25 cellular contexts compared by ENCODE assay signal in the genomic region with DNA sequence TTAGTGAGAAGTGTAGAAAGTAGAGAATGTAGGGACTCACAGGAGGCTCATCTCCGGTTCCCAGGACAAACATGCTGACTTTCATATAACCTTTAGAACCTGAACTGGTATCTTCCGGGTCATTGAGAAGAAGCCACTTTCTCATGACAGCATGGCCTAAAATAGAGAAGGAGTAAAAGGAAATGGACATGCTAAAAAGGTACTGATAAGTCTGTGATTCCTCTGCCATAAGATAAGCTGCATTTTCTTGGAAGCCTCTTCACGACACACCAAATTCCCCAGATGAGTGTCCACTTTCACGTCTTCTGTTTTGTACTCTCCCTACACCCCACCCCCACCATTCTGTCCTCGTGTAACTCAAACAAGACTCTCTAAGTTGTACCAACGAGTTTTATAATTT.
DNase-seq lines count a peak whose midpoint lies in the region; ATAC-seq and TF ChIP-seq lines count a peak whose summit lies in the region.
"Had no signal": no experiment of that assay in that cellular context is flagged by ENCODE, and none has a peak within 500 bp of the region (broad histone marks: within the 10 kb centered on the region; RNA-seq: fewer than 3 reads in every experiment).

No MANE protein-coding gene starts in this region.

- TF ChIP-seq CTCF in PC-3 (conservative IDR thresholded peaks at IDR 0.05; ENCODE audit: low read depth, low read length) (no peak), nephron progenitor cell (IDR thresholded peaks at IDR 0.05) (no peak), upper lobe of right lung (IDR thresholded peaks at IDR 0.05) (no peak), GM10248 (IDR thresholded peaks at IDR 0.05; ENCODE audit: control extremely low read depth, extremely low read depth, low read depth, missing control alignments) (no peak)

- H3K4me3 Mint-ChIP-seq in nephron progenitor cell = no peak overlapping the region
- H3K4me3 Mint-ChIP-seq: CD4-positive, alpha-beta T cell had no signal

- POLR2A ChIA-PET in PC-3 (lab: Charles Lee; ENCODE audit: unreplicated experiment) = interaction anchor here (0.6 kb wide), 2 partner anchors 43 to 80 kb away, joined by 4 to 5 read pairs; no protein-coding TSS in a partner anchor
- POLR2A ChIA-PET in GM10248 (lab: Yijun Ruan, JAX) = no interaction called here

- H3K9me3 ChIP-seq in PC-3 (ENCODE audit: low read length) = no peaks in the 10 kb centered on the region
- H3K9me3 ChIP-seq in upper lobe of right lung = no peaks in the 10 kb centered on the region
- H3K9me3 ChIP-seq: A549; BLaER1 treated with 17β-estradiol and CSF1 and Interleukin-3, amounts not matched to agents 10 nM and 100 nM; MG63 had no signal

- intact Hi-C loops in left ventricle myocardium superior (cut with micrococcal nuclease) = no loop called here
- intact Hi-C loops in left cardiac atrium (cut with DNase I) = no loop called here
- intact Hi-C loops in PC-3 (cut with micrococcal nuclease) = no loop called here
- intact Hi-C loops in upper lobe of right lung (cut with DNase I) = no loop called here

- H3K4me1 Mint-ChIP-seq in nephron progenitor cell = peaks cover 65% of the 10 kb centered on the region

- H3K4me1 ChIP-seq in PC-3 (ENCODE audit: insufficient read depth, low read length) (no peaks in the 10 kb centered on the region), upper lobe of right lung (no peaks in the 10 kb centered on the region)

- peak overlapping the region; percentile 29 for H3K27ac Mint-ChIP-seq in nephron progenitor cell
- H3K27ac Mint-ChIP-seq: CD4-positive, alpha-beta T cell had no signal

- no peaks in the 10 kb centered on the region for H3K79me2 ChIP-seq in PC-3 (ENCODE audit: low read length)

- peaks cover 52% of the 10 kb centered on the region for H3K36me3 Mint-ChIP-seq in nephron progenitor cell (ENCODE audit: low read depth)

- H2AFZ ChIP-seq in PC-3 (ENCODE audit: low read length) = no peak overlapping the region
- H2AFZ ChIP-seq: PC-9 had no signal

- H3K27ac ChIP-seq in PC-3 (ENCODE audit: low read length) = no peak overlapping the region
- no peak overlapping the region for H3K27ac ChIP-seq in upper lobe of right lung
- H3K27ac ChIP-seq: BLaER1 treated with 17β-estradiol and CSF1 and Interleukin-3, amounts not matched to agents 10 nM and 100 nM; PC-9 had no signal

- no peaks in the 10 kb centered on the region for H3K9me2 ChIP-seq in PC-3 (replicated peaks; ENCODE audit: low read length)

- no peak for DNase-seq in left ventricle myocardium superior
- no peak for DNase-seq in left cardiac atrium
- DNase-seq in PC-3 = no peak
- DNase-seq in nephron progenitor cell = no peak
- DNase-seq in upper lobe of right lung = no peak
- no peak for DNase-seq in superior temporal gyrus (ENCODE audit: extremely low spot score)
- no peak for DNase-seq in GM10248 (ENCODE audit: extremely low spot score)
- DNase-seq in NCI-H82 treated with DMSO at 0.1 percent for 48 hours (lab: John Stamatoyannopoulos, UW; ENCODE audit: unreplicated experiment) = no peak
- DNase-seq: AML-193; CD4-positive, alpha-beta T cell; DMS 273 treated with DMSO at 0.1 percent for 48 hours; DMS79 treated with DMSO at 0.1 percent for 48 hours; GF-D8; KBM-7; MG63; NCI-H1105 treated with DMSO at 0.1 percent for 48 hours; NCI-H1930; NCI-H2107; NCI-H524; NCI-H748 treated with DMSO at 0.1 percent for 48 hours; PC-9; SHP77 had no signal

- TSS peak; percentile 4 for BruUV-seq in PC-3 (replicated peaks; lab: Mats Ljungman, UMichigan)

- no peaks in the 10 kb centered on the region for H3F3A ChIP-seq in PC-3 (ENCODE audit: low read length, unreplicated experiment)

- H3K4me2 ChIP-seq in PC-3 (ENCODE audit: low read length) = no peak overlapping the region
- H3K4me2 ChIP-seq: A549; BLaER1 treated with 17β-estradiol and CSF1 and Interleukin-3, amounts not matched to agents 10 nM and 100 nM; PC-9 had no signal

- H3K36me3 ChIP-seq in PC-3 (ENCODE audit: low read depth, low read length) (peaks cover 74% of the 10 kb centered on the region), upper lobe of right lung (peaks cover 56% of the 10 kb centered on the region)

- no peak overlapping the region for H3K9ac ChIP-seq in PC-3 (ENCODE audit: low read length)
- H3K9ac ChIP-seq: BLaER1 treated with 17β-estradiol and CSF1 and Interleukin-3, amounts not matched to agents 10 nM and 100 nM had no signal

- no peaks in the 10 kb centered on the region for H4K20me1 ChIP-seq in PC-3 (ENCODE audit: low read length)
- H4K20me1 ChIP-seq: BLaER1 treated with 17β-estradiol and CSF1 and Interleukin-3, amounts not matched to agents 10 nM and 100 nM had no signal

- CTCF ChIA-PET in PC-3 (lab: Charles Lee) (no interaction called here), GM10248 (lab: Yijun Ruan, JAX) (interaction anchor here (1.2 to 1.8 kb wide), 2 partner anchors 22 to 26 kb away, joined by 4 read pairs; no protein-coding TSS in a partner anchor)

- peak; percentile 38 for ATAC-seq in left ventricle myocardium superior
- ATAC-seq in left cardiac atrium = no peak
- ATAC-seq in PC-3 = no peak
- peak; percentile 32 for ATAC-seq in upper lobe of right lung
- ATAC-seq: A549, HepG2 had no signal

- H3K4me3 ChIP-seq in PC-3 (ENCODE audit: low read length) = no peak overlapping the region
- H3K4me3 ChIP-seq in upper lobe of right lung = no peak overlapping the region
- H3K4me3 ChIP-seq: A549; BLaER1 treated with 17β-estradiol and CSF1 and Interleukin-3, amounts not matched to agents 10 nM and 100 nM; MG63; PC-9 had no signal

- H3K27me3 Mint-ChIP-seq in nephron progenitor cell (ENCODE audit: low read depth, poor library complexity) = peaks cover 5% of the 10 kb centered on the region
- H3K27me3 Mint-ChIP-seq: CD4-positive, alpha-beta T cell had no signal

- H3K27me3 ChIP-seq in PC-3 (ENCODE audit: low read length) (no peaks in the 10 kb centered on the region), upper lobe of right lung (no peaks in the 10 kb centered on the region)
- H3K27me3 ChIP-seq: BLaER1 treated with 17β-estradiol and CSF1 and Interleukin-3, amounts not matched to agents 10 nM and 100 nM; MG63 had no signal

- H3K9me3 Mint-ChIP-seq in nephron progenitor cell = no peaks in the 10 kb centered on the region
- H3K9me3 Mint-ChIP-seq: CD4-positive, alpha-beta T cell had no signal

Comparison
In these comparisons a context has a peak if more than half of its experiments do, and no peak if none do; other contexts are left out.
1. ATAC-seq: peak in left ventricle myocardium superior (single experiment) and upper lobe of right lung (single experiment); none in left cardiac atrium (0 of 2) and PC-3 (single experiment).